15 cellular contexts compared by ENCODE assay signal in genomic region chr7:489876-490275, GRCh38. TPM values are rescaled to one million over a fixed set of nuclear protein-coding genes. Genes with fewer than 3 reads are reported as not detected.
DNase-seq lines count a peak whose midpoint lies in the region; ATAC-seq, FAIRE-seq and TF ChIP-seq lines count a peak whose summit lies in the region.
"Had no signal": no experiment of that assay in that cellular context is flagged by ENCODE, and none has a peak within 500 bp of the region (broad histone marks: within the 10 kb centered on the region; RNA-seq: fewer than 3 reads in every experiment).

No MANE protein-coding gene starts in this region.

- TF ChIP-seq POLR2A in H1 (IDR thresholded peaks at IDR 0.05; ENCODE audit: control extremely low read depth in 1 of 2, low read depth in 2 of 2, low read length in 2 of 2), result no peak

- no peaks in the 10 kb centered on the region for H3K23me2 ChIP-seq in H1 (ENCODE audit: low read depth, low read length)

- H3K79me2 ChIP-seq in H1 (ENCODE audit: control insufficient read depth in 1 of 2, insufficient read depth in 2 of 2, low read length in 2 of 2), result no peaks in the 10 kb centered on the region

- H2BK5ac ChIP-seq in H1 (ENCODE audit: low read depth, low read length), result no peak overlapping the region

- H3K27me3 ChIP-seq in A673 (replicated peaks; ENCODE audit: insufficient read depth, low read depth, low read length, poor library complexity) (no peaks in the 10 kb centered on the region), H1 (replicated peaks in 1 of 4; ENCODE audit: control insufficient read depth in 3 of 4, extremely low read depth in 1 of 4, insufficient read depth in 3 of 4, low read length in 3 of 4) (no peaks in the 10 kb centered on the region; a peak in 1 of 7 replicates), dorsolateral prefrontal cortex (no peaks in the 10 kb centered on the region)

- no peak overlapping the region for H3K4me2 ChIP-seq in H1 (ENCODE audit: insufficient read depth in 1 of 2, low read depth in 2 of 2, low read length in 2 of 2)
- H3K4me2 ChIP-seq: A549, PC-9 had no signal

- no peak overlapping the region for H2BK12ac ChIP-seq in H1 (ENCODE audit: low read depth, low read length)

- H4K20me1 ChIP-seq in H1 (replicated peaks in 1 of 2; ENCODE audit: control insufficient read depth in 1 of 2, insufficient read depth in 2 of 2, low read length in 2 of 2), result peaks cover 0 to 5% of the 10 kb centered on the region in 2 experiments

- no peak overlapping the region for H3K23ac ChIP-seq in H1 (ENCODE audit: insufficient read length)

- DNase-seq in A673 (ENCODE audit: low spot score) (peak; percentile 52), ELF-1 (ENCODE audit: low read depth, low spot score) (peak; percentile 92), H1 (ENCODE audit: low read depth in 1 of 2, low spot score in 2 of 2) (no peak), posterior vena cava (ENCODE audit: low spot score) (peak; percentile 43), dorsolateral prefrontal cortex (no peak), D341Med (ENCODE audit: low spot score) (no peak)
- DNase-seq: C1 segment of cervical spinal cord, NCI-H1092 treated with DMSO at 0.1 percent for 48 hours, NCI-H146, NCI-H2081, NCI-H82, PC-9 had no signal

- no peak overlapping the region for H3K27ac ChIP-seq in A673 (ENCODE audit: low read depth, low read length, poor library complexity, severe bottlenecking)
- no peak overlapping the region for H3K27ac ChIP-seq in H1 (ENCODE audit: low read depth, low read length)
- H3K27ac ChIP-seq in dorsolateral prefrontal cortex, result no peak overlapping the region
- H3K27ac ChIP-seq: A549, PC-9 had no signal

- no peak for FAIRE-seq in H1 (lab: Jason Lieb, UNC)
- FAIRE-seq: A549 had no signal

- no peak overlapping the region for H4K91ac ChIP-seq in H1 (replicated peaks; ENCODE audit: insufficient read length, low read length)

- POLR2A ChIA-PET in A673 (lab: Charles Lee; ENCODE audit: low non-redundant PET), result no interaction called here
- POLR2A ChIA-PET in H1 (lab: Charles Lee; ENCODE audit: partially characterized antibody), result interaction anchor here (0.9 kb wide), 1 partner anchor 14 kb away, joined by 3 read pairs; no protein-coding TSS in a partner anchor

- H3K36me3 ChIP-seq in A673 (ENCODE audit: insufficient read depth, low read length, poor library complexity, severe bottlenecking) (no peaks in the 10 kb centered on the region), H1 (ENCODE audit: control insufficient read depth in 2 of 4, insufficient read depth in 4 of 4, low read length in 3 of 4) (no peaks in the 10 kb centered on the region)
- H3K36me3 ChIP-seq: HAP-1 had no signal

- H3K18ac ChIP-seq in H1 (ENCODE audit: extremely low read depth, low read length), result no peak overlapping the region; the same call in 1 of the 2 replicates

- CTCF ChIA-PET in A673 (lab: Charles Lee), result no interaction called here
- CTCF ChIA-PET in H1 (lab: Charles Lee; ENCODE audit: partially characterized antibody), result no interaction called here

- intact Hi-C loops in A673 (cut with micrococcal nuclease; ENCODE audit: unreplicated experiment), result no loop called here
- intact Hi-C loops in posterior vena cava (cut with DNase I), result loop anchor here in 1 of 2 donors (5.0 kb wide), 1 partner anchor 48 kb away; no protein-coding TSS in a partner anchor
- intact Hi-C loops in dorsolateral prefrontal cortex (cut with DNase I), result loop anchor here in 1 of 2 donors (5.0 kb wide), 1 partner anchor 48 kb away; no protein-coding TSS in a partner anchor

- H3K9me3 ChIP-seq in A673 (ENCODE audit: low read depth, low read length, poor library complexity, severe bottlenecking), result no peaks in the 10 kb centered on the region
- H3K9me3 ChIP-seq in H1 (ENCODE audit: insufficient read depth in 2 of 2, low read depth in 1 of 2, low read length in 1 of 2), result no peaks in the 10 kb centered on the region
- H3K9me3 ChIP-seq: A549, HAP-1 had no signal

- H2BK20ac ChIP-seq in H1 (ENCODE audit: low read length), result no peak overlapping the region

- no peak for TF ChIP-seq CTCF in A673 (conservative IDR thresholded peaks at IDR 0.05; ENCODE audit: low read depth, low read length)
- no peak for TF ChIP-seq CTCF in H1 (IDR thresholded peaks at IDR 0.05; ENCODE audit: control extremely low read depth in 1 of 3, insufficient read depth in 1 of 3, low read depth in 1 of 3, low read length in 3 of 3)
- no peak for TF ChIP-seq CTCF in dorsolateral prefrontal cortex (IDR thresholded peaks at IDR 0.05 in 54 of 56, conservative IDR thresholded peaks at IDR 0.05 in 2 of 56; ENCODE audit: low read depth in 1 of 56, partially characterized antibody in 56 of 56)

- no peak overlapping the region for H4K5ac ChIP-seq in H1 (ENCODE audit: insufficient read length, low read depth, low read length)

- H2AK5ac ChIP-seq in H1 (ENCODE audit: low read depth, low read length), result no peak overlapping the region

- BruUV-seq in A673 (replicated peaks; lab: Mats Ljungman, UMichigan), result no TSS peak

- no peak for ATAC-seq in GM19328 (IDR thresholded peaks at IDR 0.05; ENCODE audit: unreplicated experiment)

- TF ChIP-seq RAD21 in H1 (IDR thresholded peaks at IDR 0.05 in 1 of 2, conservative IDR thresholded peaks at IDR 0.05 in 1 of 2; ENCODE audit: low read depth in 2 of 2, low read length in 2 of 2), result no peak

- H3K4ac ChIP-seq in H1 (replicated peaks; ENCODE audit: insufficient read length, low read depth, low read length), result no peak overlapping the region

- H3K4me1 ChIP-seq in A673 (ENCODE audit: insufficient read depth, low read length, poor library complexity, severe bottlenecking) (no peaks in the 10 kb centered on the region), H1 (replicated peaks in 1 of 4; ENCODE audit: control insufficient read depth in 3 of 4, insufficient read depth in 4 of 4, low read length in 3 of 4) (peaks cover 0 to 7% (median under 1%) of the 10 kb centered on the region in 4 experiments; a peak in 4 of 7 replicates)
- H3K4me1 ChIP-seq: A549, HAP-1 had no signal

- no peak overlapping the region for H2BK15ac ChIP-seq in H1 (ENCODE audit: low read length)

- H3K56ac ChIP-seq in H1 (replicated peaks; ENCODE audit: insufficient read length, low read depth, low read length), result no peak overlapping the region

- no peak overlapping the region for H4K8ac ChIP-seq in H1 (ENCODE audit: extremely low read depth, insufficient read depth, low read length)

- H3K79me1 ChIP-seq in H1 (ENCODE audit: low read depth, low read length), result no peaks in the 10 kb centered on the region

- no peak overlapping the region for H3K14ac ChIP-seq in H1 (ENCODE audit: insufficient read length)

- H3K4me3 ChIP-seq in A673 (ENCODE audit: low read depth, low read length, poor library complexity, severe bottlenecking), result no peak overlapping the region
- no peak overlapping the region for H3K4me3 ChIP-seq in H1 (ENCODE audit: extremely low read depth in 1 of 4, insufficient read depth in 2 of 4, low read depth in 3 of 4, low read length in 4 of 4)
- no peak overlapping the region for H3K4me3 ChIP-seq in dorsolateral prefrontal cortex
- H3K4me3 ChIP-seq: A549, HAP-1, PC-9 had no signal

- 84% methylated on average over 4 of the region's 4 CpGs; no CpG with 5 or more reads in 1 of the 2 experiments for WGBS in H1 (ENCODE audit: extremely low coverage in 1 of 2, insufficient coverage in 1 of 2, insufficient read length in 1 of 2, insufficient replicate concordance in 2 of 2, low coverage in 1 of 2, low lambda C conversion rate in 2 of 2, missing lambda C conversion rate in 1 of 2), 2 experiments

- H3K9ac ChIP-seq in H1 (replicated peaks in 1 of 4; ENCODE audit: extremely low read depth in 1 of 4, low read depth in 3 of 4, low read length in 3 of 4), result no peak overlapping the region

- H2BK120ac ChIP-seq in H1 (replicated peaks; ENCODE audit: low read depth, low read length), result no peak overlapping the region

- TF ChIP-seq EP300 in H1 (IDR thresholded peaks at IDR 0.05; ENCODE audit: borderline replicate concordance in 1 of 2, low read depth in 2 of 2, low read length in 2 of 2), result no peak

- no peak overlapping the region for H2AFZ ChIP-seq in H1 (ENCODE audit: low read length)
- H2AFZ ChIP-seq: PC-9 had no signal

TF ChIP-seq in H1, 55 proteins besides CTCF, POLR2A, EP300 and RAD21:
- TF ChIP-seq TEAD4 (IDR thresholded peaks at IDR 0.05; ENCODE audit: low read depth, low read length) (peak; percentile 63), EGR1 (IDR thresholded peaks at IDR 0.05; ENCODE audit: borderline replicate concordance, low read depth, low read length) (0 out of 2 replicates have a peak, but pooled peaks have one; percentile 38), ZNF274 (IDR thresholded peaks at IDR 0.05; ENCODE audit: borderline replicate concordance, extremely low read depth, low read length) (no peak)

RNA-seq across cellular contexts. Expression of gene PDGFA, which starts 29.8 kb away (rescaled TPM):
- total RNA-seq in A673 (2021) (2.1 and 4.3 TPM in 2 replicates), posterior vena cava (10 to 100 TPM; 54.1 to 63.1 TPM), dorsolateral prefrontal cortex (100 to 1,000 TPM in 1 of 120 experiments, 10 to 100 TPM in 119; 30.5 to 103 (median 48.6) TPM)
- 38.0 and 43.0 TPM in 2 replicates for total RNA-seq in H1 (2021; fragmentation: NEBNext Ultra II Directional; extraction: Animal tissue kit (Norgen Biotek cat#: 25700))
- 21.1 and 22.3 TPM in 2 replicates for polyA plus RNA-seq in H1 (2011; rRNA removed)
- 18.1 TPM for polyA plus RNA-seq in H1 (2011; cell fraction: cytosol; rRNA removed)
- polyA plus RNA-seq in H1 (2011; cell fraction: nucleus; rRNA removed), result 42.6 TPM
- 42.0 to 59.5 TPM (median 51.8 TPM) in 4 replicates for polyA plus RNA-seq in H1 (2012, experiment 1 of 2)
- polyA plus RNA-seq in H1 (2012, experiment 2 of 2), result 33.3 TPM
- 34.8 TPM for polyA plus RNA-seq in H1 (2013, experiment 1 of 2)
- polyA plus RNA-seq in H1 (2013, experiment 2 of 2), result 38.8 TPM
- polyA minus RNA-seq in H1 (2011; rRNA and poly(A)+ RNA removed), result 46.5 and 53.1 TPM in 2 replicates
- polyA minus RNA-seq in H1 (2011; cell fraction: cytosol; rRNA and poly(A)+ RNA removed), result 78.2 TPM
- 31.0 TPM for polyA minus RNA-seq in H1 (2011; cell fraction: nucleus; rRNA and poly(A)+ RNA removed)

Comparison
In these comparisons a context has a peak if more than half of its experiments do, and no peak if none do; other contexts are left out.
1. DNase-seq: peak in A673 (single experiment), ELF-1 (single experiment) and posterior vena cava (single experiment); none in H1 (0 of 2), dorsolateral prefrontal cortex (0 of 10) and D341Med (single experiment).